40 cellular contexts compared by ENCODE assay signal in genomic region chr5:153005711-153006110, GRCh38.
"Had no signal": no experiment of that assay in that cellular context is flagged by ENCODE, and none has a peak within 500 bp of the region (broad histone marks: within the 10 kb centered on the region; RNA-seq: fewer than 3 reads in every experiment).

No MANE protein-coding gene starts in this region.

- H3K4me3 Mint-ChIP-seq: activated naive CD4-positive, alpha-beta T cell treated with anti-CD3 and anti-CD28 coated beads for 36 hours; activated naive CD4-positive, alpha-beta T cell treated with anti-CD3 and anti-CD28 coated beads, Interleukin-2, amount 10 ng/mL, durations not matched to agents 7 days and 5 days; activated naive CD4-positive, alpha-beta T cell treated with anti-CD3 and anti-CD28 coated beads, Interleukin-2, amount 50 U/mL, for 24 hours; activated naive CD8-positive, alpha-beta T cell; activated naive CD8-positive, alpha-beta T cell treated with anti-CD3 and anti-CD28 coated beads for 36 hours; activated naive CD8-positive, alpha-beta T cell treated with anti-CD3 and anti-CD28 coated beads, Interleukin-2, amount 10 ng/mL, durations not matched to agents 7 days and 5 days; activated naive CD8-positive, alpha-beta T cell treated with anti-CD3 and anti-CD28 coated beads, Interleukin-2, amount 50 U/mL, for 24 hours; activated T-cell treated with anti-CD3 and anti-CD28 coated beads, Interleukin-2, amount 50 U/mL, for 24 hours; activated T-cell treated with anti-CD3 and anti-CD28 coated beads, Interleukin-2, amount 50 U/mL, for 4 hours; activated T-cell treated with anti-CD3 and anti-CD28 coated beads, Interleukin-2, amount 50 U/mL, for 72 hours; activated T-helper 1 cell treated with anti-CD3 and anti-CD28 coated beads, Interleukin-12 subunit alpha, Interleukin-12 subunit beta, Interleukin-2, Interleukin-4 antibody, amounts not matched to agents 30 ng/mL and 10 ng/mL and 1 ng/mL, durations not matched to agents 14 hours and 24 hours and 36 hours; brain; central memory CD8-positive, alpha-beta T cell had no signal

- ATAC-seq: activated naive CD4-positive, alpha-beta T cell treated with anti-CD3 and anti-CD28 coated beads, Interleukin-2, amount 50 U/mL, for 72 hours; activated naive CD8-positive, alpha-beta T cell treated with anti-CD3 and anti-CD28 coated beads, Interleukin-2, amount 50 U/mL, for 24 hours; activated T-cell treated with anti-CD3 and anti-CD28 coated beads, Interleukin-2, amount 50 U/mL, for 4 hours; activated T-cell treated with anti-CD3 and anti-CD28 coated beads, Interleukin-2, amount 50 U/mL, for 72 hours; body of pancreas had no signal

- H3K4me1 Mint-ChIP-seq: activated naive CD4-positive, alpha-beta T cell treated with anti-CD3 and anti-CD28 coated beads, Interleukin-2, amount 10 ng/mL, durations not matched to agents 7 days and 5 days; activated naive CD4-positive, alpha-beta T cell treated with anti-CD3 and anti-CD28 coated beads, Interleukin-2, amount 50 U/mL, for 24 hours; activated naive CD8-positive, alpha-beta T cell treated with anti-CD3 and anti-CD28 coated beads for 36 hours; activated naive CD8-positive, alpha-beta T cell treated with anti-CD3 and anti-CD28 coated beads, Interleukin-2, amount 10 ng/mL, durations not matched to agents 7 days and 5 days; activated naive CD8-positive, alpha-beta T cell treated with anti-CD3 and anti-CD28 coated beads, Interleukin-2, amount 50 U/mL, for 24 hours; brain; central memory CD8-positive, alpha-beta T cell had no signal

- H3K27ac ChIP-seq: adrenal gland, ascending aorta, body of pancreas, brain microvascular endothelial cell, breast epithelium, cardiac muscle cell had no signal

- H3K27me3 ChIP-seq: adrenal gland, ascending aorta, brain microvascular endothelial cell, breast epithelium, cardiac muscle cell had no signal

- H3K27me3 Mint-ChIP-seq: activated naive CD4-positive, alpha-beta T cell treated with anti-CD3 and anti-CD28 coated beads, Interleukin-2, amount 10 ng/mL, durations not matched to agents 7 days and 5 days; activated naive CD4-positive, alpha-beta T cell treated with anti-CD3 and anti-CD28 coated beads, Interleukin-2, amount 50 U/mL, for 24 hours; activated naive CD8-positive, alpha-beta T cell; activated naive CD8-positive, alpha-beta T cell treated with anti-CD3 and anti-CD28 coated beads for 36 hours; activated naive CD8-positive, alpha-beta T cell treated with anti-CD3 and anti-CD28 coated beads, Interleukin-2, amount 10 ng/mL, durations not matched to agents 7 days and 5 days; activated naive CD8-positive, alpha-beta T cell treated with anti-CD3 and anti-CD28 coated beads, Interleukin-2, amount 50 U/mL, for 24 hours; activated T-cell treated with anti-CD3 and anti-CD28 coated beads, Interleukin-2, amount 50 U/mL, for 24 hours; brain; central memory CD8-positive, alpha-beta T cell had no signal

- FAIRE-seq: astrocyte, bronchial epithelial cell had no signal

- H3K9me3 ChIP-seq: adrenal gland, body of pancreas had no signal

- DNase-seq: activated effector memory CD4-positive, alpha-beta T cell treated with anti-CD3 and anti-CD28 coated beads, Interleukin-2, amount 50 U/mL, for 16 hours; activated effector memory CD4-positive, alpha-beta T cell treated with Interleukin-2 at 50 U/mL for 16 hours; activated gamma-delta T cell; activated gamma-delta T cell treated with Interleukin-2 at 50 U/mL for 16 hours; activated naive CD4-positive, alpha-beta T cell; activated naive CD4-positive, alpha-beta T cell treated with anti-CD3 and anti-CD28 coated beads for 36 hours; activated naive CD4-positive, alpha-beta T cell treated with anti-CD3 and anti-CD28 coated beads, Interleukin-2, amount 10 ng/mL, durations not matched to agents 7 days and 5 days; activated naive CD4-positive, alpha-beta T cell treated with anti-CD3 and anti-CD28 coated beads, Interleukin-2, amount 50 U/mL, for 16 hours; activated naive CD4-positive, alpha-beta T cell treated with Interleukin-2 at 50 U/mL for 16 hours; activated naive CD8-positive, alpha-beta T cell treated with anti-CD3 and anti-CD28 coated beads for 36 hours; activated naive CD8-positive, alpha-beta T cell treated with anti-CD3 and anti-CD28 coated beads, Interleukin-2, amount 10 ng/mL, durations not matched to agents 7 days and 5 days; activated naive CD8-positive, alpha-beta T cell treated with anti-CD3 and anti-CD28 coated beads, Interleukin-2, amount 50 U/mL, for 24 hours; activated T-cell treated with anti-CD3 and anti-CD28 coated beads for 4 hours; activated T-cell treated with anti-CD3 and anti-CD28 coated beads, Interleukin-2, amount 50 U/mL, for 1 hour; activated T-cell treated with anti-CD3 and anti-CD28 coated beads, Interleukin-2, amount 50 U/mL, for 24 hours; activated T-cell treated with anti-CD3 and anti-CD28 coated beads, Interleukin-2, amount 50 U/mL, for 4 hours; activated T-cell treated with anti-CD3 and anti-CD28 coated beads, Interleukin-2, amount 50 U/mL, for 48 hours; activated T-cell treated with anti-CD3 and anti-CD28 coated beads, Interleukin-2, amount 50 U/mL, for 72 hours; adrenal gland; amniotic stem cell; amygdala; anterior cingulate cortex; aorta; body of pancreas; brain microvascular endothelial cell; caudate nucleus; central memory CD4-positive, alpha-beta T cell; cerebellar nuclear complex had no signal

- H3K4me3 ChIP-seq: adrenal gland, ascending aorta, body of pancreas, breast epithelium, cardiac muscle cell had no signal

- H3K36me3 Mint-ChIP-seq: activated naive CD4-positive, alpha-beta T cell treated with anti-CD3 and anti-CD28 coated beads, Interleukin-2, amount 10 ng/mL, durations not matched to agents 7 days and 5 days; activated naive CD4-positive, alpha-beta T cell treated with anti-CD3 and anti-CD28 coated beads, Interleukin-2, amount 50 U/mL, for 24 hours; activated naive CD4-positive, alpha-beta T cell treated with anti-CD3 and anti-CD28 coated beads, Interleukin-2, amount 50 U/mL, for 72 hours; activated naive CD8-positive, alpha-beta T cell; activated naive CD8-positive, alpha-beta T cell treated with anti-CD3 and anti-CD28 coated beads for 36 hours; activated naive CD8-positive, alpha-beta T cell treated with anti-CD3 and anti-CD28 coated beads, Interleukin-2, amount 10 ng/mL, durations not matched to agents 7 days and 5 days; brain had no signal

- H3K27ac Mint-ChIP-seq: activated naive CD4-positive, alpha-beta T cell treated with anti-CD3 and anti-CD28 coated beads for 36 hours; activated naive CD4-positive, alpha-beta T cell treated with anti-CD3 and anti-CD28 coated beads, Interleukin-2, amount 10 ng/mL, durations not matched to agents 7 days and 5 days; activated naive CD4-positive, alpha-beta T cell treated with anti-CD3 and anti-CD28 coated beads, Interleukin-2, amount 50 U/mL, for 24 hours; activated naive CD4-positive, alpha-beta T cell treated with anti-CD3 and anti-CD28 coated beads, Interleukin-2, amount 50 U/mL, for 72 hours; activated naive CD8-positive, alpha-beta T cell; activated naive CD8-positive, alpha-beta T cell treated with anti-CD3 and anti-CD28 coated beads for 36 hours; activated naive CD8-positive, alpha-beta T cell treated with anti-CD3 and anti-CD28 coated beads, Interleukin-2, amount 10 ng/mL, durations not matched to agents 7 days and 5 days; activated naive CD8-positive, alpha-beta T cell treated with anti-CD3 and anti-CD28 coated beads, Interleukin-2, amount 50 U/mL, for 24 hours; activated T-cell treated with anti-CD3 and anti-CD28 coated beads, Interleukin-2, amount 50 U/mL, for 24 hours; activated T-cell treated with anti-CD3 and anti-CD28 coated beads, Interleukin-2, amount 50 U/mL, for 72 hours; activated T-helper 1 cell treated with anti-CD3 and anti-CD28 coated beads, Interleukin-12 subunit alpha, Interleukin-12 subunit beta, Interleukin-2, Interleukin-4 antibody, amounts not matched to agents 30 ng/mL and 10 ng/mL and 1 ng/mL, durations not matched to agents 14 hours and 24 hours and 36 hours; activated T-helper 2 cell treated with anti-CD3 and anti-CD28 coated beads, Interferon-gamma antibody, Interleukin-2, Interleukin-4, amounts not matched to agents 10 μg/mL and 5 μg/mL and 100 μg/mL, durations not matched to agents 14 hours and 24 hours and 36 hours; brain had no signal

- H3K36me3 ChIP-seq: adrenal gland, ascending aorta, brain microvascular endothelial cell, breast epithelium, cardiac muscle cell had no signal

- H3K4me1 ChIP-seq: adrenal gland, ascending aorta, body of pancreas, breast epithelium had no signal
